In the genomic region with DNA sequence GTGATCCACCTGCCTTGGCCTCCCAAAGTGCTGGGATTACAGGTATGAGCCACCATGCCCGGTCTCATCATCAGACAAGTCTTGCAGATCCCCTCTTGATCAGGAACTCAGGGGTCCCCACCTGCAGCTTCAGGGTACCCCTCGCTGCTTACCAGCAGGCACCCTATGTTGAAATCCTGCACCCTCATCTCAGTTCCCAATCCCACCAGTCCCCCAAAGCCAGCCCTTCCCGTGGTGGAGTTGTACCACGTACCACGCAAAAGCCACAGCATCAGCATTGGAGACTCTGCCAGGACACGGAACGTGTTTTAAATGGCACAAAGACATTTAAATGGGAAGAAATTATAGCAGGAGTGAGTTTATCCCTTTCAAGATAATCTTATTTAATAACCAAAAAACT, we compare ENCODE assay signal across 29 cellular contexts.
"Had no signal": no experiment of that assay in that cellular context is flagged by ENCODE, and none has a peak within 500 bp of the region (broad histone marks: within the 10 kb centered on the region; RNA-seq: fewer than 3 reads in every experiment).

No MANE protein-coding gene starts in this region.

- DNase-seq: activated CD4-positive, alpha-beta memory T cell treated with anti-CD3 and anti-CD28 coated beads for 36 hours; activated CD4-positive, alpha-beta T cell treated with anti-CD3 and anti-CD28 coated beads for 36 hours; activated CD4-positive, alpha-beta T cell treated with anti-CD3 and anti-CD28 coated beads, Interleukin-2, amount 10 ng/mL, durations not matched to agents 24 days and 14 days; activated CD4-positive, CD25-positive, alpha-beta regulatory T cell; activated CD4-positive, CD25-positive, alpha-beta regulatory T cell treated with anti-CD3 and anti-CD28 coated beads, Interleukin-2, amount 50 U/mL, for 72 hours; activated CD8-positive, alpha-beta memory T cell treated with anti-CD3 and anti-CD28 coated beads, Interleukin-2, amount 50 U/mL, for 48 hours; activated gamma-delta T cell; activated naive CD4-positive, alpha-beta T cell; activated naive CD4-positive, alpha-beta T cell treated with anti-CD3 and anti-CD28 coated beads, Interleukin-2, amount 10 ng/mL, durations not matched to agents 7 days and 5 days; activated naive CD8-positive, alpha-beta T cell treated with anti-CD3 and anti-CD28 coated beads, Interleukin-2, amount 10 ng/mL, durations not matched to agents 7 days and 5 days; activated T-cell treated with anti-CD3 and anti-CD28 coated beads for 4 hours; activated T-cell treated with anti-CD3 and anti-CD28 coated beads, Interleukin-2, amount 50 U/mL, for 24 hours; activated T-cell treated with anti-CD3 and anti-CD28 coated beads, Interleukin-2, amount 50 U/mL, for 72 hours; anterior cingulate cortex; brain microvascular endothelial cell; caudate nucleus; cortex of kidney; dermis blood vessel endothelial cell; effector CD4-positive, alpha-beta T cell; effector memory CD8-positive, alpha-beta T cell; foreskin fibroblast; glutamatergic neuron; T-helper 2 cell had no signal

- H3K27me3 ChIP-seq: brain microvascular endothelial cell had no signal

- ATAC-seq: activated CD4-positive, alpha-beta T cell treated with anti-CD3 and anti-CD28 coated beads for 36 hours; activated naive CD4-positive, alpha-beta T cell treated with anti-CD3 and anti-CD28 coated beads, Interleukin-2, amount 50 U/mL, for 72 hours; activated T-cell treated with anti-CD3 and anti-CD28 coated beads, Interleukin-2, amount 50 U/mL, for 72 hours; effector memory CD8-positive, alpha-beta T cell had no signal

- H3K27ac ChIP-seq: brain microvascular endothelial cell, epithelial cell of prostate had no signal

- H3K36me3 ChIP-seq: brain microvascular endothelial cell had no signal

- FAIRE-seq: astrocyte, bronchial epithelial cell, colon, frontal cortex had no signal
